Comparison of ENCODE assay signal across 29 cellular contexts in genomic region chr4:85367815-85368214, GRCh38.
"Had no signal": no experiment of that assay in that cellular context is flagged by ENCODE, and none has a peak within 500 bp of the region (broad histone marks: within the 10 kb centered on the region; RNA-seq: fewer than 3 reads in every experiment).

No MANE protein-coding gene starts in this region.

- H3K27me3 ChIP-seq: ascending aorta had no signal

- H3K9ac ChIP-seq: KMS-11 had no signal

- H3K27me3 Mint-ChIP-seq: activated CD8-positive, alpha-beta T cell treated with anti-CD3 and anti-CD28 coated beads for 36 hours; activated naive CD4-positive, alpha-beta T cell treated with anti-CD3 and anti-CD28 coated beads, Interleukin-2, amount 50 U/mL, for 24 hours; central memory CD8-positive, alpha-beta T cell; T-cell had no signal

- H3K4me1 ChIP-seq: ascending aorta had no signal

- H3K36me3 ChIP-seq: ascending aorta, WERI-Rb-1 had no signal

- H3K36me3 Mint-ChIP-seq: activated naive CD4-positive, alpha-beta T cell treated with anti-CD3 and anti-CD28 coated beads, Interleukin-2, amount 50 U/mL, for 24 hours; brain; T-cell had no signal

- H3K9me3 ChIP-seq: ascending aorta had no signal

- H3K9me3 Mint-ChIP-seq: activated CD8-positive, alpha-beta T cell treated with anti-CD3 and anti-CD28 coated beads for 36 hours; activated naive CD4-positive, alpha-beta T cell treated with anti-CD3 and anti-CD28 coated beads, Interleukin-2, amount 50 U/mL, for 24 hours; activated T-helper 1 cell treated with anti-CD3 and anti-CD28 coated beads, Interleukin-12 subunit alpha, Interleukin-12 subunit beta, Interleukin-2, Interleukin-4 antibody, amounts not matched to agents 30 ng/mL and 10 ng/mL and 1 ng/mL, durations not matched to agents 14 hours and 24 hours and 36 hours; brain had no signal

- ATAC-seq: activated CD4-positive, CD25-positive, alpha-beta regulatory T cell treated with anti-CD3 and anti-CD28 coated beads, Interleukin-2, amount 50 U/mL, for 24 hours; activated CD8-positive, alpha-beta T cell treated with anti-CD3 and anti-CD28 coated beads for 36 hours; Panc1; Right ventricle myocardium inferior; T-cell had no signal

- H3K27ac ChIP-seq: ascending aorta, KMS-11, SK-N-MC, WERI-Rb-1 had no signal

- H3K4me3 Mint-ChIP-seq: activated CD8-positive, alpha-beta T cell treated with anti-CD3 and anti-CD28 coated beads for 36 hours; activated naive CD4-positive, alpha-beta T cell treated with anti-CD3 and anti-CD28 coated beads, Interleukin-2, amount 50 U/mL, for 24 hours; activated T-helper 1 cell treated with anti-CD3 and anti-CD28 coated beads, Interleukin-12 subunit alpha, Interleukin-12 subunit beta, Interleukin-2, Interleukin-4 antibody, amounts not matched to agents 30 ng/mL and 10 ng/mL and 1 ng/mL, durations not matched to agents 14 hours and 24 hours and 36 hours; brain; central memory CD8-positive, alpha-beta T cell; T-cell had no signal

- H3K4me3 ChIP-seq: ascending aorta, SK-N-MC had no signal

- H3K27ac Mint-ChIP-seq: activated CD8-positive, alpha-beta T cell treated with anti-CD3 and anti-CD28 coated beads for 36 hours; activated naive CD4-positive, alpha-beta T cell treated with anti-CD3 and anti-CD28 coated beads, Interleukin-2, amount 50 U/mL, for 24 hours; activated T-helper 1 cell treated with anti-CD3 and anti-CD28 coated beads, Interleukin-12 subunit alpha, Interleukin-12 subunit beta, Interleukin-2, Interleukin-4 antibody, amounts not matched to agents 30 ng/mL and 10 ng/mL and 1 ng/mL, durations not matched to agents 14 hours and 24 hours and 36 hours; brain; T-cell had no signal

- H3K4me1 Mint-ChIP-seq: activated naive CD4-positive, alpha-beta T cell treated with anti-CD3 and anti-CD28 coated beads, Interleukin-2, amount 50 U/mL, for 24 hours; central memory CD8-positive, alpha-beta T cell; T-cell had no signal

- DNase-seq: activated CD4-positive, alpha-beta T cell treated with anti-CD3 and anti-CD28 coated beads for 4 hours; activated CD8-positive, alpha-beta memory T cell treated with anti-CD3 and anti-CD28 coated beads, Interleukin-2, amount 50 U/mL, for 4 hours; activated CD8-positive, alpha-beta T cell treated with anti-CD3 and anti-CD28 coated beads for 36 hours; activated effector memory CD4-positive, alpha-beta T cell treated with Interleukin-2 at 50 U/mL for 16 hours; activated naive CD4-positive, alpha-beta T cell; activated T-cell treated with anti-CD3 and anti-CD28 coated beads, Interleukin-2, amount 50 U/mL, for 1 hour; NCI-H1092; NCI-H1417; NCI-H2029; NCI-H2107; NCI-H2171 treated with DMSO at 0.1 percent for 48 hours; NCI-H226; NCI-H526 treated with DMSO at 0.1 percent for 48 hours; NCI-H82; RPMI8226; T-cell; T-helper 2 cell; T1000; WERI-Rb-1 had no signal
